In the genomic region with DNA sequence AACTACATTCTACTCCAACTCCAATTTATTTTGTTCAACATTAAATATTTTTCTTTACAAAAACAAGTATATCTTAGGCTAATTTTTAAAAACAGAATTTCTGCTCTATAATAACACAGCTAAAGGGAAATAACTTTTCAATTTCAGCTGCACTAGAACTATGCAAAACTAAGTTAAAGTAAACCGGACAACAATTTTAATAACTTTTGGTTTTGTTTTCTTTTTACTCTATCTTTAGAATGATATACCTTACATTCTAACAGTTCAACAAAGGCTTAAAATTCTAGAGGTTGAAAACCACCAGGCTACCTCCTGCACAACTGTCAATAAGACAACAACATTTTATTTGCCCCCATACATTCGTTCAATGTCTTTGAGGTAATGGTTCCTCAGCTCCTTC, we compare ENCODE assay signal across 20 cellular contexts. TPM values are rescaled to one million over a fixed set of nuclear protein-coding genes. Genes with fewer than 3 reads are reported as not detected.
DNase-seq lines count a peak whose midpoint lies in the region; ATAC-seq, FAIRE-seq and TF ChIP-seq lines count a peak whose summit lies in the region.
"Had no signal": no experiment of that assay in that cellular context is flagged by ENCODE, and none has a peak within 500 bp of the region (broad histone marks: within the 10 kb centered on the region; RNA-seq: fewer than 3 reads in every experiment).

No MANE protein-coding gene starts in this region.

- TSS peak; percentile 31 for BruUV-seq in A673 (replicated peaks; lab: Mats Ljungman, UMichigan)

- no peak for TF ChIP-seq CTCF in A673 (conservative IDR thresholded peaks at IDR 0.05; ENCODE audit: low read depth, low read length)
- TF ChIP-seq CTCF in kidney (IDR thresholded peaks at IDR 0.05; ENCODE audit: borderline replicate concordance, extremely low read depth, insufficient read depth) = no peak

- H3K9me3 ChIP-seq in A673 (ENCODE audit: low read depth, low read length, poor library complexity, severe bottlenecking) (no peaks in the 10 kb centered on the region), kidney (ENCODE audit: control insufficient read depth in 1 of 2, low read length in 2 of 2) (no peaks in the 10 kb centered on the region)
- H3K9me3 ChIP-seq: BLaER1 treated with 17β-estradiol and CSF1 and Interleukin-3, amounts not matched to agents 10 nM and 100 nM; HAP-1 had no signal

- H3K36me3 ChIP-seq in A673 (ENCODE audit: insufficient read depth, low read length, poor library complexity, severe bottlenecking) (no peaks in the 10 kb centered on the region), kidney (ENCODE audit: control insufficient read depth in 1 of 2, insufficient read depth in 2 of 2, low read length in 2 of 2) (no peaks in the 10 kb centered on the region)
- H3K36me3 ChIP-seq: HAP-1 had no signal

- H3K27ac ChIP-seq in A673 (ENCODE audit: low read depth, low read length, poor library complexity, severe bottlenecking) = no peak overlapping the region
- no peak overlapping the region for H3K27ac ChIP-seq in kidney (ENCODE audit: low read depth in 2 of 2, low read length in 2 of 2)
- H3K27ac ChIP-seq: BLaER1 treated with 17β-estradiol and CSF1 and Interleukin-3, amounts not matched to agents 10 nM and 100 nM; HL-60 had no signal

- no peaks in the 10 kb centered on the region for H3K4me1 ChIP-seq in A673 (ENCODE audit: insufficient read depth, low read length, poor library complexity, severe bottlenecking)
- no peaks in the 10 kb centered on the region for H3K4me1 ChIP-seq in kidney (ENCODE audit: control insufficient read depth in 1 of 2, insufficient read depth in 1 of 2, low read depth in 1 of 2, low read length in 2 of 2)
- H3K4me1 ChIP-seq: BLaER1 treated with 17β-estradiol and CSF1 and Interleukin-3, amounts not matched to agents 10 nM and 100 nM; HAP-1 had no signal

- DNase-seq in A673 (ENCODE audit: low spot score) (no peak), kidney (no peak)
- DNase-seq: 8988T; ACHN; CD4-positive, CD25-positive, alpha-beta regulatory T cell; DMS 273 treated with DMSO at 0.1 percent for 48 hours; HFFc6; Karpas-422 had no signal

- FAIRE-seq in kidney (lab: Jason Lieb, UNC) = peak; percentile 19
- FAIRE-seq: GM12892, H1, K562 had no signal

- no peaks in the 10 kb centered on the region for H3K27me3 ChIP-seq in A673 (replicated peaks; ENCODE audit: insufficient read depth, low read depth, low read length, poor library complexity)

- CTCF ChIA-PET in A673 (lab: Charles Lee) = no interaction called here

- POLR2A ChIA-PET in A673 (lab: Charles Lee; ENCODE audit: low non-redundant PET) = no interaction called here

- no peak overlapping the region for H3K9ac ChIP-seq in kidney (ENCODE audit: low read length in 2 of 2)
- H3K9ac ChIP-seq: BLaER1 treated with 17β-estradiol and CSF1 and Interleukin-3, amounts not matched to agents 10 nM and 100 nM had no signal

- ATAC-seq in GM18867 (IDR thresholded peaks at IDR 0.05; ENCODE audit: unreplicated experiment) (peak; percentile 62), GM21723 (IDR thresholded peaks at IDR 0.05; ENCODE audit: unreplicated experiment) (peak; percentile 63), HG03175 (IDR thresholded peaks at IDR 0.05; ENCODE audit: unreplicated experiment) (no peak), esophagus mucosa (no peak), GM21360 (IDR thresholded peaks at IDR 0.05; ENCODE audit: unreplicated experiment) (no peak)
- ATAC-seq: K562 had no signal

- intact Hi-C loops in A673 (cut with micrococcal nuclease; ENCODE audit: unreplicated experiment) (no loop called here), kidney (cut with DNase I) (no loop called here)

- H3K4me3 ChIP-seq in A673 (ENCODE audit: low read depth, low read length, poor library complexity, severe bottlenecking) = no peak overlapping the region
- no peak overlapping the region for H3K4me3 ChIP-seq in kidney (ENCODE audit: low read length in 2 of 2)
- H3K4me3 ChIP-seq: BLaER1 treated with 17β-estradiol and CSF1 and Interleukin-3, amounts not matched to agents 10 nM and 100 nM; HAP-1; K562 had no signal

RNA-seq across cellular contexts. Expression of a gene that starts 18.7 kb away (rescaled TPM):
- total RNA-seq in A673 (2021) (0.20 and 0.26 TPM in 2 replicates), kidney (0.44 TPM), esophagus mucosa (not detected)
- not detected for polyA plus RNA-seq in kidney (ENCODE audit: insufficient read depth, low read depth, low replicate concordance)
- total RNA-seq: CD4-positive, CD25-positive, alpha-beta regulatory T cell; Daoy had no signal
- polyA plus RNA-seq: CD4-positive, CD25-positive, alpha-beta regulatory T cell had no signal

Comparison
In these comparisons a context has a peak if more than half of its experiments do, and no peak if none do; other contexts are left out.
1. ATAC-seq: peak in GM18867 (single experiment) and GM21723 (single experiment); none in HG03175 (single experiment), esophagus mucosa (single experiment) and GM21360 (single experiment).